8 cellular contexts compared by ENCODE assay signal in genomic region chr17:76671912-76672262, GRCh38. TPM values are rescaled to one million over a fixed set of nuclear protein-coding genes. Genes with fewer than 3 reads are reported as not detected.
DNase-seq lines count a peak whose midpoint lies in the region; ATAC-seq and TF ChIP-seq lines count a peak whose summit lies in the region.

No MANE protein-coding gene starts in this region.

- H3K4me1 ChIP-seq in smooth muscle cell (ENCODE audit: low read depth), result peaks cover 13% of the 10 kb centered on the region

- H3K9me3 ChIP-seq in smooth muscle cell (replicated peaks; ENCODE audit: low read depth), result no peaks in the 10 kb centered on the region

- 1% methylated on average over 19 of the region's 19 CpGs for WGBS in smooth muscle cell (ENCODE audit: low lambda C conversion rate)

- peaks cover 1% of the 10 kb centered on the region for H3K36me3 Mint-ChIP-seq in activated naive CD4-positive, alpha-beta T cell treated with anti-CD3 and anti-CD28 coated beads for 36 hours (ENCODE audit: low read depth)

- intact Hi-C loops in activated naive CD4-positive, alpha-beta T cell treated with anti-CD3 and anti-CD28 coated beads for 36 hours (cut with micrococcal nuclease), result loop anchor here (1.0 to 2.0 kb wide), 5 partner anchors 55 to 219 kb away; partner anchors contain the start of genes JMJD6, METTL23, SRSF2 and UBE2O
- intact Hi-C loops in left cardiac atrium (cut with DNase I), result no loop called here

- H3K27me3 ChIP-seq in smooth muscle cell (ENCODE audit: low read depth), result no peaks in the 10 kb centered on the region

- no peaks in the 10 kb centered on the region for H3K9me3 Mint-ChIP-seq in activated naive CD4-positive, alpha-beta T cell treated with anti-CD3 and anti-CD28 coated beads for 36 hours

- no peak for DNase-seq in activated naive CD4-positive, alpha-beta T cell treated with anti-CD3 and anti-CD28 coated beads for 36 hours
- DNase-seq in activated naive CD4-positive, alpha-beta T cell treated with anti-CD3 and anti-CD28 coated beads, Interleukin-2, amount 50 U/mL, for 16 hours, result no peak
- no peak for DNase-seq in left cardiac atrium
- DNase-seq in smooth muscle cell (lab: John Stamatoyannopoulos, UW; ENCODE audit: unreplicated experiment), result no peak
- DNase-seq in NCI-H2171 (lab: John Stamatoyannopoulos, UW), result no peak
- no peak for DNase-seq in COLO829 (ENCODE audit: low spot score)

- H3K4me2 ChIP-seq in smooth muscle cell, result peak overlapping the region; percentile 94

- H3K36me3 ChIP-seq in smooth muscle cell (ENCODE audit: low read depth), result no peaks in the 10 kb centered on the region

- H2AFZ ChIP-seq in smooth muscle cell (ENCODE audit: low read depth), result peak overlapping the region; percentile 64

- peak; percentile 0 to 1 for ATAC-seq in left cardiac atrium
- ATAC-seq in HG02571 (IDR thresholded peaks at IDR 0.05; ENCODE audit: unreplicated experiment), result no peak

- peak overlapping the region; percentile 48 for H3K9ac ChIP-seq in smooth muscle cell (ENCODE audit: low read depth)

- no peaks in the 10 kb centered on the region for H3K27me3 Mint-ChIP-seq in activated naive CD4-positive, alpha-beta T cell treated with anti-CD3 and anti-CD28 coated beads for 36 hours (ENCODE audit: low read depth)

- H3K4me3 ChIP-seq in smooth muscle cell, result peak overlapping the region; percentile 75

- peak overlapping the region; percentile 93 for H3K4me3 Mint-ChIP-seq in activated naive CD4-positive, alpha-beta T cell treated with anti-CD3 and anti-CD28 coated beads for 36 hours

- H3K79me2 ChIP-seq in smooth muscle cell (ENCODE audit: low read depth), result no peaks in the 10 kb centered on the region

- H3K27ac ChIP-seq in VCaP (peak overlapping the region; percentile 93), smooth muscle cell (ENCODE audit: low read depth) (peak overlapping the region; percentile 42)

- CTCF ChIA-PET in activated naive CD4-positive, alpha-beta T cell treated with anti-CD3 and anti-CD28 coated beads for 36 hours (lab: Charles Lee), result interaction anchor here (0.6 to 3.2 kb wide), 7 partner anchors 9 to 164 kb away, joined by 3 to 11 read pairs (median 5); no protein-coding TSS in a partner anchor

- H3K4me1 Mint-ChIP-seq in activated naive CD4-positive, alpha-beta T cell treated with anti-CD3 and anti-CD28 coated beads for 36 hours (ENCODE audit: low read depth), result peaks cover 29% of the 10 kb centered on the region

- TF ChIP-seq CTCF in VCaP (conservative IDR thresholded peaks at IDR 0.05) (no peak), smooth muscle cell (IDR thresholded peaks at IDR 0.05; ENCODE audit: borderline replicate concordance, insufficient read depth, poor library complexity, severe bottlenecking) (no peak)

- no peaks in the 10 kb centered on the region for H4K20me1 ChIP-seq in smooth muscle cell (ENCODE audit: low read depth)

- H3K27ac Mint-ChIP-seq in activated naive CD4-positive, alpha-beta T cell treated with anti-CD3 and anti-CD28 coated beads for 36 hours, result peak overlapping the region; percentile 92

- peaks cover 6% of the 10 kb centered on the region for H3F3A ChIP-seq in smooth muscle cell (ENCODE audit: low read depth)

RNA-seq across cellular contexts. Expression of gene ST6GALNAC1, which starts 28.3 kb away (rescaled TPM):
- 1 to 10 TPM; 1.1 to 1.3 TPM for total RNA-seq in activated naive CD4-positive, alpha-beta T cell treated with anti-CD3 and anti-CD28 coated beads for 36 hours
- total RNA-seq in left cardiac atrium (1 to 10 TPM; 2.4 TPM), smooth muscle cell (not detected in 2 replicates)
- not detected in 2 replicates for polyA plus RNA-seq in smooth muscle cell

RNA-seq across cellular contexts. Expression of gene MXRA7, which starts 38.9 kb away (rescaled TPM):
- total RNA-seq in activated naive CD4-positive, alpha-beta T cell treated with anti-CD3 and anti-CD28 coated beads for 36 hours, result 1 to 10 TPM; 3.8 to 4.2 TPM
- 100 to 1,000 TPM; 394 to 506 TPM for total RNA-seq in left cardiac atrium
- 131 and 134 TPM in 2 replicates for total RNA-seq in smooth muscle cell
- polyA plus RNA-seq in smooth muscle cell, result 157 and 158 TPM in 2 replicates

RNA-seq across cellular contexts. Expression of gene JMJD6, which starts 54.5 kb away (rescaled TPM):
- 10 to 100 TPM; 33.0 to 33.6 TPM for total RNA-seq in activated naive CD4-positive, alpha-beta T cell treated with anti-CD3 and anti-CD28 coated beads for 36 hours
- total RNA-seq in left cardiac atrium, result 10 to 100 TPM; 44.9 to 55.3 TPM
- 32.0 and 32.7 TPM in 2 replicates for total RNA-seq in smooth muscle cell
- 52.3 and 54.7 TPM in 2 replicates for polyA plus RNA-seq in smooth muscle cell

RNA-seq across cellular contexts. Expression of gene METTL23, which starts 54.8 kb away (rescaled TPM):
- total RNA-seq in activated naive CD4-positive, alpha-beta T cell treated with anti-CD3 and anti-CD28 coated beads for 36 hours, result 10 to 100 TPM; 18.9 to 20.0 TPM
- total RNA-seq in left cardiac atrium, result 10 to 100 TPM; 22.0 to 25.7 TPM
- 28.2 and 32.5 TPM in 2 replicates for total RNA-seq in smooth muscle cell
- polyA plus RNA-seq in smooth muscle cell, result 46.2 and 47.1 TPM in 2 replicates

Comparison
In these comparisons a context has a peak if more than half of its experiments do, and no peak if none do; other contexts are left out.
1. RNA of gene MXRA7, which starts 38.9 kb away (total RNA-seq): 394 to 506 TPM in left cardiac atrium and 131 to 134 TPM in smooth muscle cell; 3.8 to 4.2 TPM in activated naive CD4-positive, alpha-beta T cell treated with anti-CD3 and anti-CD28 coated beads for 36 hours; every median in the first group is over 10 times any median in the second.